ENCODE assay signal across 1 cellular context in the genomic region with DNA sequence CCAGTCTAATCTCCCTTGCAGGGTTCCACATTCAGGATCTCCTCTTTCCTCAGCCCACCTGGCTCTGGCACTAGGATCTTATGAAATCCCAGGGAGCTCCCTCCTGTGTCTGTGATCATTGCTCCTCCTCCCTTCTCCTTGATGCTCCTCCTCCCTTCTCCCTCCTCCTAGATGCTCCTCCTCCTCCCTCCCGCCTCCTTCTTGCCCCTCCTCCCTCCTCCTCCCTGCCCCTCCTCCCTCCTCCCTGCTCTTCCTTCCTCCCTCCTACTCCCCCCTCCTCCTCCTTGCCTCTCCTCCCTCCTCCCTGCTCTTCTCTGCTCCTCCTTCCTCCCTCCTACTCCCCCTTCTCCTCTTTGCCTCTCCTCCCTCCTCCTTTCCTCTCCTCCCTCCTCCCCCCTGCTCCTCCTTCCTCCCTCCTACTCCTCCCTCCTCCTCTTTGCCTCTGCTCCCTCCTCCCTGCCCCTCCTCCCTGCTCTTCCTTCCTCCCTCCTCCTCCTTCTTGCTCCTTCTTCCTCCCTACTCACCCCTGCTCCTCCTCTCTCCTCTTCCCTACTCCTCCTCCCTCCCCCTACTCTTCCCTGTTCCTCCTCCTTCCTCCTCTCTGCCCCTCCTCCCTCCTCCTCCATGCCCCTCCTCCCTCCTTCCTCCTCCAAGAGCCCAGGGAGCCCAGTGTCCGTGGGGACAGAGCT.
TF ChIP-seq lines count a peak whose summit lies in the region.

No MANE protein-coding gene starts in this region.

TF ChIP-seq in GM23338, 12 proteins besides CTCF, POLR2A, EP300 and RAD21 (continued from another document):
- TF ChIP-seq, protein P1, sequence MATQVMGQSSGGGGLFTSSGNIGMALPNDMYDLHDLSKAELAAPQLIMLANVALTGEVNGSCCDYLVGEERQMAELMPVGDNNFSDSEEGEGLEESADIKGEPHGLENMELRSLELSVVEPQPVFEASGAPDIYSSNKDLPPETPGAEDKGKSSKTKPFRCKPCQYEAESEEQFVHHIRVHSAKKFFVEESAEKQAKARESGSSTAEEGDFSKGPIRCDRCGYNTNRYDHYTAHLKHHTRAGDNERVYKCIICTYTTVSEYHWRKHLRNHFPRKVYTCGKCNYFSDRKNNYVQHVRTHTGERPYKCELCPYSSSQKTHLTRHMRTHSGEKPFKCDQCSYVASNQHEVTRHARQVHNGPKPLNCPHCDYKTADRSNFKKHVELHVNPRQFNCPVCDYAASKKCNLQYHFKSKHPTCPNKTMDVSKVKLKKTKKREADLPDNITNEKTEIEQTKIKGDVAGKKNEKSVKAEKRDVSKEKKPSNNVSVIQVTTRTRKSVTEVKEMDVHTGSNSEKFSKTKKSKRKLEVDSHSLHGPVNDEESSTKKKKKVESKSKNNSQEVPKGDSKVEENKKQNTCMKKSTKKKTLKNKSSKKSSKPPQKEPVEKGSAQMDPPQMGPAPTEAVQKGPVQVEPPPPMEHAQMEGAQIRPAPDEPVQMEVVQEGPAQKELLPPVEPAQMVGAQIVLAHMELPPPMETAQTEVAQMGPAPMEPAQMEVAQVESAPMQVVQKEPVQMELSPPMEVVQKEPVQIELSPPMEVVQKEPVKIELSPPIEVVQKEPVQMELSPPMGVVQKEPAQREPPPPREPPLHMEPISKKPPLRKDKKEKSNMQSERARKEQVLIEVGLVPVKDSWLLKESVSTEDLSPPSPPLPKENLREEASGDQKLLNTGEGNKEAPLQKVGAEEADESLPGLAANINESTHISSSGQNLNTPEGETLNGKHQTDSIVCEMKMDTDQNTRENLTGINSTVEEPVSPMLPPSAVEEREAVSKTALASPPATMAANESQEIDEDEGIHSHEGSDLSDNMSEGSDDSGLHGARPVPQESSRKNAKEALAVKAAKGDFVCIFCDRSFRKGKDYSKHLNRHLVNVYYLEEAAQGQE (IDR thresholded peaks at IDR 0.05; ENCODE audit: unreplicated experiment), result no peak
TF ChIP-seq in GM23338: peak in this region for 0.
